Comparison of ENCODE assay signal across 11 cellular contexts in genomic region chr14:94768141-94768520, GRCh38. TPM values are rescaled to one million over a fixed set of nuclear protein-coding genes. Genes with fewer than 3 reads are reported as not detected.
A peak's percentile ranks its signal among the peaks of the same experiment; 100 is the strongest.
DNase-seq lines count a peak whose midpoint lies in the region; ATAC-seq and TF ChIP-seq lines count a peak whose summit lies in the region.
"Had no signal": no experiment of that assay in that cellular context is flagged by ENCODE, and none has a peak within 500 bp of the region (broad histone marks: within the 10 kb centered on the region; RNA-seq: fewer than 3 reads in every experiment).

No MANE protein-coding gene starts in this region.

- H3K27me3 Mint-ChIP-seq in naive B cell = peaks cover 63 to 89% (median 89%) of the 10 kb centered on the region in 3 donors

- H3K27ac Mint-ChIP-seq in naive B cell = peak overlapping the region in 1 of 6 donors; percentile 33
- H3K27ac Mint-ChIP-seq: stimulated activated memory B cell treated with anti-CD40 and anti-IgM and Interleukin-4, amounts not matched to agents 10 μg/mL and 1 μg/mL and 100 μg/mL, for 72 hours had no signal

- TF ChIP-seq CTCF in left ventricle myocardium inferior (IDR thresholded peaks at IDR 0.05; ENCODE audit: borderline replicate concordance) (no peak), mammary epithelial cell (conservative IDR thresholded peaks at IDR 0.05 in 1 of 2, IDR thresholded peaks at IDR 0.05 in 1 of 2; ENCODE audit: extremely low read depth in 1 of 2, insufficient read depth in 1 of 2, low read depth in 1 of 2, low read length in 2 of 2) (no peak), upper lobe of left lung (IDR thresholded peaks at IDR 0.05) (no peak)

- dilution Hi-C loops in mammary epithelial cell (cut with HindIII; ENCODE audit: low sequenced_read_pairs) = no loop called here

- peaks cover 0 to 16% of the 10 kb centered on the region in 2 donors for H3K36me3 Mint-ChIP-seq in naive B cell
- H3K36me3 Mint-ChIP-seq: stimulated activated memory B cell treated with anti-CD40 and anti-IgM and Interleukin-4, amounts not matched to agents 10 μg/mL and 1 μg/mL and 100 μg/mL, for 72 hours had no signal

- H4K20me1 ChIP-seq in mammary epithelial cell (ENCODE audit: insufficient read depth, low read length) = peaks cover 2% of the 10 kb centered on the region

- H3K4me3 ChIP-seq in left ventricle myocardium inferior (peak overlapping the region; percentile 68), mammary epithelial cell (replicated peaks in 1 of 3; ENCODE audit: insufficient read depth in 1 of 3, low read depth in 2 of 3, low read length in 3 of 3) (no peak overlapping the region), upper lobe of left lung (peak overlapping the region in 3 of 4 donors; percentile 24 to 56 (median 52))

- peak overlapping the region; percentile 69 for H2AFZ ChIP-seq in mammary epithelial cell (ENCODE audit: low read depth, low read length)

- no peak for TF ChIP-seq POLR2A in upper lobe of left lung (IDR thresholded peaks at IDR 0.05)

- peaks cover 14 to 25% (median 19%) of the 10 kb centered on the region in 3 donors for H3K4me1 Mint-ChIP-seq in naive B cell

- H3K27ac ChIP-seq in left ventricle myocardium inferior (replicated peaks) (no peak overlapping the region), mammary epithelial cell (ENCODE audit: insufficient read depth, low read depth, low read length) (no peak overlapping the region), upper lobe of left lung (no peak overlapping the region)

- H3K4me1 ChIP-seq in left ventricle myocardium inferior = peaks cover 34% of the 10 kb centered on the region
- peaks cover 13% of the 10 kb centered on the region for H3K4me1 ChIP-seq in mammary epithelial cell (ENCODE audit: insufficient read depth, low read length)
- peaks cover 24 to 25% (median 25%) of the 10 kb centered on the region in 4 donors for H3K4me1 ChIP-seq in upper lobe of left lung

- TF ChIP-seq EP300 in upper lobe of left lung (IDR thresholded peaks at IDR 0.05) = no peak

- in situ Hi-C loops in mammary epithelial cell (cut with MboI; ENCODE audit: low sequenced_read_pairs in 2 of 2) = no loop called here

- H3K9me3 ChIP-seq in left ventricle myocardium inferior (replicated peaks) = no peaks in the 10 kb centered on the region
- peaks cover 5% of the 10 kb centered on the region for H3K9me3 ChIP-seq in mammary epithelial cell (replicated peaks; ENCODE audit: insufficient read depth, low read length)
- H3K9me3 ChIP-seq in upper lobe of left lung = no peaks in the 10 kb centered on the region

- CTCF ChIA-PET in mammary epithelial cell (lab: Charles Lee; ENCODE audit: low non-redundant PET) = no interaction called here

- no peaks in the 10 kb centered on the region for H3K79me2 ChIP-seq in mammary epithelial cell (ENCODE audit: insufficient read depth, low read length)

- H3K4me2 ChIP-seq in mammary epithelial cell (ENCODE audit: insufficient read depth, low read depth, low read length) = peak overlapping the region; percentile 90

- peaks cover 0 to 7% (median 0%) of the 10 kb centered on the region in 7 donors for H3K9me3 Mint-ChIP-seq in naive B cell
- H3K9me3 Mint-ChIP-seq: stimulated activated memory B cell treated with anti-CD40 and anti-IgM and Interleukin-4, amounts not matched to agents 10 μg/mL and 1 μg/mL and 100 μg/mL, for 72 hours had no signal

- BruUV-seq in mammary epithelial cell (replicated peaks; lab: Mats Ljungman, UMichigan) = no TSS peak

- intact Hi-C loops in left ventricle myocardium inferior (cut with micrococcal nuclease) = no loop called here
- intact Hi-C loops in left ventricle myocardium superior (cut with micrococcal nuclease) = no loop called here
- intact Hi-C loops in mammary epithelial cell (cut with micrococcal nuclease) = no loop called here

- H3K4me3 Mint-ChIP-seq in naive B cell = peak overlapping the region; percentile 55 to 88 (median 74)

- ATAC-seq in left ventricle myocardium superior (no peak), naive B cell (ENCODE audit: low read depth in 2 of 2) (no peak), upper lobe of left lung (ENCODE audit: low FRiP score in 2 of 2) (no peak), GM18520 (IDR thresholded peaks at IDR 0.05; ENCODE audit: unreplicated experiment) (no peak)
- ATAC-seq: stimulated activated memory B cell treated with anti-CD40 and anti-IgM and Interleukin-4, amounts not matched to agents 10 μg/mL and 1 μg/mL and 100 μg/mL, for 72 hours had no signal

- H3K36me3 ChIP-seq in left ventricle myocardium inferior = no peaks in the 10 kb centered on the region
- H3K36me3 ChIP-seq in mammary epithelial cell (ENCODE audit: insufficient read depth, low read length) = no peaks in the 10 kb centered on the region
- H3K36me3 ChIP-seq in upper lobe of left lung = no peaks in the 10 kb centered on the region

- DNase-seq in left ventricle myocardium inferior (no peak), left ventricle myocardium superior (no peak), mammary epithelial cell (no peak), naive B cell (no peak), upper lobe of left lung (peak in 1 of 2 donors; percentile 54), OCI-M1 (lab: John Stamatoyannopoulos, UW) (no peak), EL (no peak)
- DNase-seq: anterior cingulate cortex, NCI-H1436 treated with DMSO at 0.1 percent for 48 hours had no signal

- peaks cover 100% of the 10 kb centered on the region for H3K27me3 ChIP-seq in left ventricle myocardium inferior (ENCODE audit: low read depth)
- peaks cover 61% of the 10 kb centered on the region for H3K27me3 ChIP-seq in mammary epithelial cell (ENCODE audit: insufficient read depth, low read length)
- H3K27me3 ChIP-seq in upper lobe of left lung = peaks cover 1 to 69% (median 37%) of the 10 kb centered on the region in 4 donors

- no CpG with 5 or more reads among the region's 26 CpGs for WGBS in mammary epithelial cell (ENCODE audit: low coverage, missing lambda C conversion rate)
- WGBS in upper lobe of left lung, 2 donors = 3 to 5% methylated on average over 26 of the region's 26 CpGs

- no peak overlapping the region for H3K9ac ChIP-seq in mammary epithelial cell (ENCODE audit: insufficient read depth, low read length)

RNA-seq across cellular contexts. Expression of gene GSC, which starts 1.8 kb away (rescaled TPM):
- total RNA-seq in left ventricle myocardium inferior (0.66 TPM), left ventricle myocardium superior (0.20 TPM), mammary epithelial cell (under 1 TPM in 1 of 2 donors, not detected in 1; 0.17 TPM), upper lobe of left lung (under 1 TPM in 1 of 6 donors, not detected in 5; 0.47 TPM)
- polyA plus RNA-seq in mammary epithelial cell (0.05 TPM), naive B cell (ENCODE audit: low read depth in 6 of 6) (not detected)
- not detected for polyA minus RNA-seq in mammary epithelial cell

Comparison
In these comparisons a context has a peak if more than half of its experiments do, and no peak if none do; other contexts are left out.
1. H3K4me3 ChIP-seq: peak in left ventricle myocardium inferior (single experiment) and upper lobe of left lung (3 of 4); none in mammary epithelial cell (0 of 3).